21 cellular contexts compared by ENCODE assay signal in the genomic region with DNA sequence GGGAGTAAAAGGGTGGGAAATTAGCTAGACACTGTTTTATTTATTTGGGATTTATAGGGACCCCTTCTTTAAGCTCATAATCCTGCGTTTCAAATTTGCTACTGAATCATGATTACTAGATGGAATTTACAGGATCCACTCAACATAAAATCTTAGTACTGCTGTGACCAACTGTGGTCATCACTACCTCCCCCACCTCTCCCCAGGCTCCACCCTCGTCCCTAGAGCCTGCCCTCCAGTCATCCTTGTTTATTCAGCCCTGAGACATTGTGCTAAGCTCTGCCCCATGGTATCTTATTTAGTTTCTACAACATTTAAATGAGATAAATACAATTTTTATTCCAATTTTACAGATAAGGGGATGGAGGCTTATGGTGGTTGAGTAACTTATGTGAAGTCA.
DNase-seq lines count a peak whose midpoint lies in the region; ATAC-seq and TF ChIP-seq lines count a peak whose summit lies in the region.
"Had no signal": no experiment of that assay in that cellular context is flagged by ENCODE, and none has a peak within 500 bp of the region (broad histone marks: within the 10 kb centered on the region; RNA-seq: fewer than 3 reads in every experiment).

No MANE protein-coding gene starts in this region.

- ATAC-seq in HG03175 (IDR thresholded peaks at IDR 0.05; ENCODE audit: unreplicated experiment), result no peak
- ATAC-seq: CD8-positive, alpha-beta T cell; GM12878 had no signal

- H3K23ac ChIP-seq in neuronal stem cell (ENCODE audit: low read depth, low read length, poor library complexity), result no peak overlapping the region

- no peak overlapping the region for H3K9ac ChIP-seq in neuronal stem cell (ENCODE audit: low read depth, low read length, poor library complexity)
- H3K9ac ChIP-seq: BLaER1 had no signal

- no CpG with 5 or more reads among the region's 2 CpGs for WGBS in neuronal stem cell (ENCODE audit: extremely low coverage in 2 of 2, insufficient read length in 2 of 2, insufficient replicate concordance in 1 of 2), 2 donors

- no peaks in the 10 kb centered on the region for H3K36me3 Mint-ChIP-seq in nephron progenitor cell (ENCODE audit: low read depth)
- H3K36me3 Mint-ChIP-seq: CD8-positive, alpha-beta T cell had no signal

- H3K9me3 ChIP-seq in SJCRH30 (replicated peaks) (no peaks in the 10 kb centered on the region), neuronal stem cell (replicated peaks in 1 of 2; ENCODE audit: control insufficient read depth in 2 of 2, insufficient read depth in 1 of 2, low read depth in 1 of 2, low read length in 2 of 2) (no peaks in the 10 kb centered on the region)
- H3K9me3 ChIP-seq: BE2C, BLaER1 had no signal

- no peak overlapping the region for H2BK5ac ChIP-seq in neuronal stem cell (ENCODE audit: low read length)

- H4K91ac ChIP-seq in neuronal stem cell (ENCODE audit: low read depth, low read length, poor library complexity), result no peak overlapping the region

- H3K4me3 ChIP-seq in SJCRH30 (no peak overlapping the region), neuronal stem cell (ENCODE audit: low read length in 2 of 2) (no peak overlapping the region)
- H3K4me3 ChIP-seq: BLaER1, GM12878 had no signal

- H4K8ac ChIP-seq in neuronal stem cell (ENCODE audit: low read depth, low read length), result no peak overlapping the region

- H3K27ac ChIP-seq in SJCRH30 (peak overlapping the region; percentile 86), neuronal stem cell (replicated peaks; ENCODE audit: low read length) (no peak overlapping the region)
- H3K27ac ChIP-seq: 22Rv1, BLaER1, C4-2B had no signal

- no peak for TF ChIP-seq CTCF in nephron progenitor cell (IDR thresholded peaks at IDR 0.05)

- H3K4me2 ChIP-seq in neuronal stem cell (ENCODE audit: insufficient read depth, low read length, poor library complexity, severe bottlenecking), result no peak overlapping the region
- H3K4me2 ChIP-seq: BLaER1 had no signal

- H3K4me1 ChIP-seq in SJCRH30, result peaks cover 24% of the 10 kb centered on the region
- peaks cover 0 to 11% of the 10 kb centered on the region in 2 donors for H3K4me1 ChIP-seq in neuronal stem cell (ENCODE audit: control insufficient read depth in 2 of 2, insufficient read depth in 1 of 2, low read depth in 1 of 2, low read length in 2 of 2)
- H3K4me1 ChIP-seq: BE2C, BLaER1 had no signal

- peak overlapping the region; percentile 50 for H2AFZ ChIP-seq in neuronal stem cell (ENCODE audit: low read length)

- H3K4ac ChIP-seq in neuronal stem cell (ENCODE audit: low read length), result no peak overlapping the region

- H3K36me3 ChIP-seq in SJCRH30 (no peaks in the 10 kb centered on the region), neuronal stem cell (replicated peaks in 1 of 2; ENCODE audit: control insufficient read depth in 2 of 2, insufficient read depth in 2 of 2, low read length in 2 of 2) (no peaks in the 10 kb centered on the region)
- H3K36me3 ChIP-seq: BE2C, BLaER1 had no signal

- no peak overlapping the region for H2BK12ac ChIP-seq in neuronal stem cell (ENCODE audit: low read length)

- H2BK15ac ChIP-seq in neuronal stem cell (ENCODE audit: low read length), result no peak overlapping the region

- no peak overlapping the region for H3K14ac ChIP-seq in neuronal stem cell (ENCODE audit: low read length)

- no peaks in the 10 kb centered on the region for H3K79me1 ChIP-seq in neuronal stem cell (ENCODE audit: low read depth, low read length)

- no peak overlapping the region for H2AK5ac ChIP-seq in neuronal stem cell (ENCODE audit: low read depth, low read length)

- H3K18ac ChIP-seq in neuronal stem cell (ENCODE audit: low read length), result no peak overlapping the region

- peak; percentile 74 to 84 for DNase-seq in SJCRH30
- no peak for DNase-seq in nephron progenitor cell
- no peak for DNase-seq in neuronal stem cell (ENCODE audit: low spot score)
- no peak for DNase-seq in A172 (ENCODE audit: low spot score)
- no peak for DNase-seq in COR-L47 (lab: John Stamatoyannopoulos, UW)
- DNase-seq: ACHN; BE2C; CD4-positive, alpha-beta T cell; CD8-positive, alpha-beta T cell; DMS 273 treated with DMSO at 0.1 percent for 48 hours; DMS153; DMS53; DMS79; DND-41; EL; GDM1 had no signal

- peaks cover 29% of the 10 kb centered on the region for H3K4me1 Mint-ChIP-seq in nephron progenitor cell

- peak overlapping the region; percentile 12 for H3K27ac Mint-ChIP-seq in nephron progenitor cell
- H3K27ac Mint-ChIP-seq: CD4-positive, alpha-beta T cell; CD8-positive, alpha-beta T cell had no signal

- H3K9me3 Mint-ChIP-seq in nephron progenitor cell, result peaks cover 11% of the 10 kb centered on the region

- peaks cover 3% of the 10 kb centered on the region for H3K27me3 Mint-ChIP-seq in nephron progenitor cell (ENCODE audit: low read depth, poor library complexity)
- H3K27me3 Mint-ChIP-seq: CD4-positive, alpha-beta T cell had no signal

- no peak overlapping the region for H2BK120ac ChIP-seq in neuronal stem cell (ENCODE audit: low read depth, low read length)

- H3K27me3 ChIP-seq in SJCRH30 (no peaks in the 10 kb centered on the region), neuronal stem cell (ENCODE audit: control insufficient read depth in 3 of 3, insufficient read depth in 3 of 3, low read depth in 1 of 3, low read length in 3 of 3) (no peaks in the 10 kb centered on the region)
- H3K27me3 ChIP-seq: BE2C, BLaER1 had no signal

- H3K4me3 Mint-ChIP-seq in nephron progenitor cell, result peak overlapping the region; percentile 41
- H3K4me3 Mint-ChIP-seq: CD4-positive, alpha-beta T cell; CD8-positive, alpha-beta T cell had no signal

Comparison
In these comparisons a context has a peak if more than half of its experiments do, and no peak if none do; other contexts are left out.
1. DNase-seq: peak in SJCRH30 (2 of 2); none in nephron progenitor cell (single experiment), neuronal stem cell (single experiment), A172 (single experiment) and COR-L47 (single experiment).